Comparison of ENCODE assay signal across 7 cellular contexts in the genomic region with DNA sequence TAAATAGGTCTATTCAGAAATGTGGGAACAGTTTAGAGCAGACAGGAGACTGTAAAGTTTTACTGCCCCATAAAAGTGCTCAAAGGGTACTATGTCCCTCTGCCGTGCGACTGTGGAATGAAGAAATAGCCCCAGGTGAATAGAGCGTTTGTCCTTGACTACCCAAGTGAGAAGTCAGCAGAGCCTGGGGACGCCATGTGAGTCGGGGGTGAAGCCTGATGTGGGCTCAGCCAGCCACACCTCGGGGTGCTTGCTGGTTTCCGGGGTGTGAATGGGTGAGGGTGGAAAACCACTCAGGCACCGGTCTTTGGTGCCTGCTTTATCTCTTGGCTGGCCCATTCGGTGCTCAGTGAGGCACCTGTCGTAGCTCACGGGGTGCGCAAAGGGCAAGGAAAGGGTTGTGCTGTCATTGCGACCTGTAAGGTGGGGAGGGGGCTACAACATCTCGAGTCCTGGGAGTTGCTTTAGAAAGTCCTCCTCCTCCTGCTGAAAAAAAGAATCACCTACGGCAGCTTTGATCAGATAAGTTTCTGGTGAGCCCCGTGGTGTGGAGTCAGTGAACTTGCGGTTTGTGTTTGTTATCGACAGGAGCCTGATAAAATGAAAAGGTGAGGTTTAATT. TPM values are rescaled to one million over a fixed set of nuclear protein-coding genes. Genes with fewer than 3 reads are reported as not detected.
DNase-seq lines count a peak whose midpoint lies in the region; ATAC-seq, FAIRE-seq and TF ChIP-seq lines count a peak whose summit lies in the region.

No MANE protein-coding gene starts in this region.

- H2BK20ac ChIP-seq in H1 (ENCODE audit: low read length) = no peak overlapping the region

- ATAC-seq in HG03045 (IDR thresholded peaks at IDR 0.05; ENCODE audit: unreplicated experiment) = no peak

- no peak overlapping the region for H3K23ac ChIP-seq in H1 (ENCODE audit: insufficient read length)

- 0 out of 2 replicates have a peak overlapping the region, but pooled peaks have one; percentile 32 for H2AK5ac ChIP-seq in H1 (ENCODE audit: low read depth, low read length)

- H2BK15ac ChIP-seq in H1 (ENCODE audit: low read length) = peak overlapping the region; percentile 61; the same call in 1 of the 2 replicates

- TF ChIP-seq RAD21 in H1 (IDR thresholded peaks at IDR 0.05 in 1 of 2, conservative IDR thresholded peaks at IDR 0.05 in 1 of 2; ENCODE audit: low read depth in 2 of 2, low read length in 2 of 2) = no peak; a peak in 1 of 4 replicates

- H3K56ac ChIP-seq in H1 (replicated peaks; ENCODE audit: insufficient read length, low read depth, low read length) = no peak overlapping the region

- peak overlapping the region; percentile 16; the same call in 1 of the 2 replicates for H3K18ac ChIP-seq in H1 (ENCODE audit: extremely low read depth, low read length)

- H2BK12ac ChIP-seq in H1 (ENCODE audit: low read depth, low read length) = peak overlapping the region; percentile 93; the same call in 1 of the 2 replicates

- peak overlapping the region; percentile 91 to 95 for H3K4me2 ChIP-seq in H1 (ENCODE audit: insufficient read depth in 1 of 2, low read depth in 2 of 2, low read length in 2 of 2)

- H3K4me3 ChIP-seq in HAP-1 = peak overlapping the region; percentile 37
- H3K4me3 ChIP-seq in H1 (ENCODE audit: extremely low read depth in 1 of 4, insufficient read depth in 2 of 4, low read depth in 3 of 4, low read length in 4 of 4) = peak overlapping the region; percentile 45 to 58 (median 50)

- no peak for TF ChIP-seq POLR2A in H1 (IDR thresholded peaks at IDR 0.05; ENCODE audit: control extremely low read depth in 1 of 2, low read depth in 2 of 2, low read length in 2 of 2)

- no peaks in the 10 kb centered on the region for H3K27me3 ChIP-seq in HAP-1 (ENCODE audit: low read depth)
- no peaks in the 10 kb centered on the region; a peak in 1 of 7 replicates for H3K27me3 ChIP-seq in H1 (replicated peaks in 1 of 4; ENCODE audit: control insufficient read depth in 3 of 4, extremely low read depth in 1 of 4, insufficient read depth in 3 of 4, low read length in 3 of 4)

- in situ Hi-C loops in HAP-1 (cut with MboI; ENCODE audit: low sequenced_read_pairs) = no loop called here

- no peak for FAIRE-seq in H1 (lab: Jason Lieb, UNC)

- no peak overlapping the region for H4K91ac ChIP-seq in H1 (replicated peaks; ENCODE audit: insufficient read length, low read length)

- peaks cover 0 to 4% of the 10 kb centered on the region in 2 experiments; a peak in 2 of 4 replicates for H3K79me2 ChIP-seq in H1 (ENCODE audit: control insufficient read depth in 1 of 2, insufficient read depth in 2 of 2, low read length in 2 of 2)

- peaks cover 11% of the 10 kb centered on the region for H3K23me2 ChIP-seq in H1 (ENCODE audit: low read depth, low read length)

- H3K9ac ChIP-seq in H1 (replicated peaks in 1 of 4; ENCODE audit: extremely low read depth in 1 of 4, low read depth in 3 of 4, low read length in 3 of 4) = peak overlapping the region in 1 of 4 experiments; percentile 36; a peak in 3 of 7 replicates

- CTCF ChIA-PET in H1 (lab: Charles Lee; ENCODE audit: partially characterized antibody) = interaction anchor here (0.5 to 4.8 kb wide), 16 partner anchors 14 to 193 kb away, joined by 3 to 25 read pairs (median 4); no protein-coding TSS in a partner anchor

- no peaks in the 10 kb centered on the region for H4K20me1 ChIP-seq in H1 (replicated peaks in 1 of 2; ENCODE audit: control insufficient read depth in 1 of 2, insufficient read depth in 2 of 2, low read length in 2 of 2)

- no peak overlapping the region for H4K5ac ChIP-seq in H1 (ENCODE audit: insufficient read length, low read depth, low read length)

- no peak for TF ChIP-seq EP300 in H1 (IDR thresholded peaks at IDR 0.05; ENCODE audit: borderline replicate concordance in 1 of 2, low read depth in 2 of 2, low read length in 2 of 2)

- no peak overlapping the region for H2AFZ ChIP-seq in H1 (ENCODE audit: low read length)

- H3K36me3 ChIP-seq in HAP-1 (replicated peaks) (no peaks in the 10 kb centered on the region), H1 (ENCODE audit: control insufficient read depth in 2 of 4, insufficient read depth in 4 of 4, low read length in 3 of 4) (no peaks in the 10 kb centered on the region; a peak in 1 of 8 replicates)

- H3K14ac ChIP-seq in H1 (ENCODE audit: insufficient read length) = no peak overlapping the region

- 19% methylated on average over 18 of the region's 18 CpGs; no CpG with 5 or more reads in 1 of the 2 experiments for WGBS in H1 (ENCODE audit: extremely low coverage in 1 of 2, insufficient coverage in 1 of 2, insufficient read length in 1 of 2, insufficient replicate concordance in 2 of 2, low coverage in 1 of 2, low lambda C conversion rate in 2 of 2, missing lambda C conversion rate in 1 of 2), 2 experiments

- no peak for TF ChIP-seq CTCF in H1 (IDR thresholded peaks at IDR 0.05; ENCODE audit: control extremely low read depth in 1 of 3, insufficient read depth in 1 of 3, low read depth in 1 of 3, low read length in 3 of 3)

- H3K9me3 ChIP-seq in HAP-1 (no peaks in the 10 kb centered on the region), H1 (ENCODE audit: insufficient read depth in 2 of 2, low read depth in 1 of 2, low read length in 1 of 2) (no peaks in the 10 kb centered on the region)

- H2BK120ac ChIP-seq in H1 (replicated peaks; ENCODE audit: low read depth, low read length) = peak overlapping the region; percentile 12

- no peaks in the 10 kb centered on the region; the same call in 1 of the 2 replicates for H3K79me1 ChIP-seq in H1 (ENCODE audit: low read depth, low read length)

- H4K8ac ChIP-seq in H1 (ENCODE audit: extremely low read depth, insufficient read depth, low read length) = no peak overlapping the region

- H3K4me1 ChIP-seq in HAP-1 (peaks cover 49% of the 10 kb centered on the region), H1 (replicated peaks in 1 of 4; ENCODE audit: control insufficient read depth in 3 of 4, insufficient read depth in 4 of 4, low read length in 3 of 4) (peaks cover 9 to 35% (median 24%) of the 10 kb centered on the region in 4 experiments)

- H2BK5ac ChIP-seq in H1 (ENCODE audit: low read depth, low read length) = no peak overlapping the region

- peak; percentile 78 to 98 for DNase-seq in HAP-1 (ENCODE audit: low spot score in 2 of 2)
- peak; percentile 2 for DNase-seq in T1000 (lab: John Stamatoyannopoulos, UW)
- peak in 1 of 2 experiments; percentile 62 for DNase-seq in H1 (ENCODE audit: low read depth in 1 of 2, low spot score in 2 of 2)
- DNase-seq in retina = peak; percentile 39
- DNase-seq in NCI-H446 treated with DMSO at 0.1 percent for 48 hours (lab: John Stamatoyannopoulos, UW) = no peak
- DNase-seq in middle frontal gyrus (ENCODE audit: extremely low spot score, low spot score) = no peak

- no peak overlapping the region for H3K27ac ChIP-seq in H1 (ENCODE audit: low read depth, low read length)

- H3K4ac ChIP-seq in H1 (replicated peaks; ENCODE audit: insufficient read length, low read depth, low read length) = no peak overlapping the region

- POLR2A ChIA-PET in H1 (lab: Charles Lee; ENCODE audit: partially characterized antibody) = interaction anchor here (1.0 to 1.8 kb wide), 6 partner anchors 17 to 100 kb away, joined by 3 to 8 read pairs (median 4); no protein-coding TSS in a partner anchor

TF ChIP-seq in H1, 55 proteins besides CTCF, POLR2A, EP300 and RAD21:
- TF ChIP-seq SIRT6 (IDR thresholded peaks at IDR 0.05; ENCODE audit: low read length) (no peak), SAP30 (IDR thresholded peaks at IDR 0.05; ENCODE audit: insufficient read depth, insufficient replicate concordance, low read length) (peak; percentile 56)

RNA-seq across cellular contexts. Expression of a gene that starts 0.9 kb away (rescaled TPM):
- total RNA-seq in H1 (2021; fragmentation: NEBNext Ultra II Directional; extraction: Animal tissue kit (Norgen Biotek cat#: 25700)) = 58.1 and 59.8 TPM in 2 replicates
- polyA plus RNA-seq in H1 (2011; rRNA removed) = 30.8 and 34.0 TPM in 2 replicates
- 30.1 TPM for polyA plus RNA-seq in H1 (2011; cell fraction: cytosol; rRNA removed)
- polyA plus RNA-seq in H1 (2011; cell fraction: nucleus; rRNA removed) = 51.4 TPM
- polyA plus RNA-seq in H1 (2012, experiment 1 of 2) = 25.9 to 40.1 TPM (median 35.7 TPM) in 4 replicates
- 7.1 TPM for polyA plus RNA-seq in H1 (2012, experiment 2 of 2)
- polyA plus RNA-seq in H1 (2013, experiment 1 of 2) = 20.5 TPM
- polyA plus RNA-seq in H1 (2013, experiment 2 of 2) = 17.9 TPM
- 196 and 248 TPM in 2 replicates for polyA minus RNA-seq in H1 (2011; rRNA and poly(A)+ RNA removed)
- 78.7 TPM for polyA minus RNA-seq in H1 (2011; cell fraction: cytosol; rRNA and poly(A)+ RNA removed)
- 117 TPM for polyA minus RNA-seq in H1 (2011; cell fraction: nucleus; rRNA and poly(A)+ RNA removed)

Comparison
In these comparisons a context has a peak if more than half of its experiments do, and no peak if none do; other contexts are left out.
1. DNase-seq: peak in HAP-1 (2 of 2), T1000 (single experiment) and retina (single experiment); none in NCI-H446 treated with DMSO at 0.1 percent for 48 hours (single experiment) and middle frontal gyrus (single experiment).